ENCODE assay signal across 1 cellular context in the genomic region with DNA sequence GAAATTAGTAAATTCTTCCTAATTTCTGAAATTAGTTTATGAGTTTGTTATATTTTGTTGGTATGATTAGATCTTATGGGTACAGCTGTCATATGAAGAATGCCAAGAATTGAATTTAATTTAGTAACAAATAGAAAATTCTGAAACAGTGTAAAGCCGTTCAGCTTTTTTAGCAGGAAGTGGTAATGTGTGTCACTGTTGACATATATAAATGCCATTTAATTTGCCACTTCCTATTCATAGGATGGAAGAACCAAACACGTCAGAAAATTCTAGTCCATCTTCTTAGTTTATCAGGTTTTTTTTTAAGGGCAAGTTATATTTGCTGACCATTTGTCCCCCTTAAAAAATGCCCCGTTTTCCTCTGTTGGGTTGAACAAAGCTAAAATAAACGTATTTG.
TF ChIP-seq lines count a peak whose summit lies in the region.

No MANE protein-coding gene starts in this region.

TF ChIP-seq in IMR-90, 13 proteins besides CTCF, POLR2A, EP300 and RAD21:
- TF ChIP-seq FOS (IDR thresholded peaks at IDR 0.05; ENCODE audit: low read depth, low read length) (no peak), SMC3 (IDR thresholded peaks at IDR 0.05; ENCODE audit: low read depth, low read length) (no peak), RCOR1 (IDR thresholded peaks at IDR 0.05; ENCODE audit: insufficient replicate concordance, low read length) (no peak), BHLHE40 (IDR thresholded peaks at IDR 0.05; ENCODE audit: low read depth, low read length) (no peak), CEBPB (IDR thresholded peaks at IDR 0.05; ENCODE audit: low read depth, low read length) (no peak), NFE2L2 (IDR thresholded peaks at IDR 0.05; ENCODE audit: low read depth, low read length) (no peak), MAFK (IDR thresholded peaks at IDR 0.05; ENCODE audit: low read depth, low read length) (no peak)
